ENCODE assay signal across 9 cellular contexts in genomic region chr3:72665701-72666443, GRCh38.
DNase-seq lines count a peak whose midpoint lies in the region; ATAC-seq and TF ChIP-seq lines count a peak whose summit lies in the region.
"Had no signal": no experiment of that assay in that cellular context is flagged by ENCODE, and none has a peak within 500 bp of the region (broad histone marks: within the 10 kb centered on the region; RNA-seq: fewer than 3 reads in every experiment).

No MANE protein-coding gene starts in this region.

- intact Hi-C loops in dorsolateral prefrontal cortex (cut with DNase I) = loop anchor here in 1 of 2 donors (5.0 to 10.0 kb wide), 3 partner anchors 101 to 791 kb away; no protein-coding TSS in a partner anchor

- no peaks in the 10 kb centered on the region for H3K36me3 ChIP-seq in CD8-positive, alpha-beta memory T cell (ENCODE audit: insufficient read depth, low read length)
- H3K36me3 ChIP-seq in suprapubic skin = no peaks in the 10 kb centered on the region

- peaks cover 3 to 4% of the 10 kb centered on the region in 2 donors for H3K27me3 Mint-ChIP-seq in CD8-positive, alpha-beta memory T cell
- peaks cover 4% of the 10 kb centered on the region for H3K27me3 Mint-ChIP-seq in neural crest cell (ENCODE audit: low read depth)

- H3K4me3 Mint-ChIP-seq in CD8-positive, alpha-beta memory T cell = no peak overlapping the region
- no peak overlapping the region for H3K4me3 Mint-ChIP-seq in neural crest cell

- H3K4me1 Mint-ChIP-seq in CD8-positive, alpha-beta memory T cell = no peaks in the 10 kb centered on the region
- peaks cover 16% of the 10 kb centered on the region for H3K4me1 Mint-ChIP-seq in neural crest cell

- peak; percentile 17 to 67 (median 52) for TF ChIP-seq CTCF in dorsolateral prefrontal cortex (IDR thresholded peaks at IDR 0.05 in 54 of 56, conservative IDR thresholded peaks at IDR 0.05 in 2 of 56; ENCODE audit: low read depth in 1 of 56, partially characterized antibody in 56 of 56)
- TF ChIP-seq CTCF in neural crest cell (conservative IDR thresholded peaks at IDR 0.05) = peak; percentile 63
- peak in 1 of 2 donors; percentile 36 for TF ChIP-seq CTCF in suprapubic skin (IDR thresholded peaks at IDR 0.05)

- TF ChIP-seq EP300 in suprapubic skin (IDR thresholded peaks at IDR 0.05) = no peak

- WGBS in suprapubic skin = 67% methylated on average over 13 of the region's 13 CpGs

- no peak for ATAC-seq in HG03565 (IDR thresholded peaks at IDR 0.05; ENCODE audit: unreplicated experiment)

- POLR2A ChIA-PET in CD8-positive, alpha-beta memory T cell (lab: Charles Lee) = interaction anchor here (0.5 kb wide), 1 partner anchor 58 kb away, joined by 10 read pairs; no protein-coding TSS in a partner anchor

- H3K27ac ChIP-seq in CD8-positive, alpha-beta memory T cell (ENCODE audit: low read depth, low read length) = no peak overlapping the region
- H3K27ac ChIP-seq in dorsolateral prefrontal cortex (peak overlapping the region in 15 of 59 donors; percentile 2 to 99 (median 97)), suprapubic skin (no peak overlapping the region)
- H3K27ac ChIP-seq: HL-60 had no signal

- H3K27ac Mint-ChIP-seq in CD8-positive, alpha-beta memory T cell = no peak overlapping the region
- no peak overlapping the region for H3K27ac Mint-ChIP-seq in neural crest cell (ENCODE audit: unreplicated experiment)

- no peaks in the 10 kb centered on the region for H3K9me3 ChIP-seq in CD8-positive, alpha-beta memory T cell (ENCODE audit: low read length)
- H3K9me3 ChIP-seq in suprapubic skin = no peaks in the 10 kb centered on the region

- peak; percentile 21 to 55 (median 24) for DNase-seq in CD8-positive, alpha-beta memory T cell
- DNase-seq in Jurkat, Clone E6-1 (ENCODE audit: low read depth, low spot score) = peak; percentile 19
- DNase-seq in activated CD4-positive, alpha-beta T cell treated with anti-CD3 and anti-CD28 coated beads for 48 hours = peak; percentile 74
- DNase-seq in dorsolateral prefrontal cortex (no peak), neural crest cell (ENCODE audit: low read depth, low spot score) (peak; percentile 43), suprapubic skin (ENCODE audit: low spot score in 2 of 2) (no peak), medulla oblongata (ENCODE audit: extremely low spot score) (no peak)

- no peaks in the 10 kb centered on the region for H3K9me3 Mint-ChIP-seq in CD8-positive, alpha-beta memory T cell
- H3K9me3 Mint-ChIP-seq in neural crest cell = no peaks in the 10 kb centered on the region

- CTCF ChIA-PET in CD8-positive, alpha-beta memory T cell (lab: Charles Lee) = interaction anchor here (0.6 to 3.7 kb wide), 19 partner anchors 9 to 790 kb away, joined by 3 to 52 read pairs (median 4); no protein-coding TSS in a partner anchor

- H3K4me3 ChIP-seq in CD8-positive, alpha-beta memory T cell (ENCODE audit: low read length) = no peak overlapping the region
- H3K4me3 ChIP-seq in Jurkat, Clone E6-1 (ENCODE audit: low read length) = no peak overlapping the region
- no peak overlapping the region for H3K4me3 ChIP-seq in dorsolateral prefrontal cortex
- H3K4me3 ChIP-seq in suprapubic skin = no peak overlapping the region

- peaks cover 0 to 2% (median 0%) of the 10 kb centered on the region in 3 donors for H3K36me3 Mint-ChIP-seq in CD8-positive, alpha-beta memory T cell
- no peaks in the 10 kb centered on the region for H3K36me3 Mint-ChIP-seq in neural crest cell (ENCODE audit: low read depth)

- H3K4me1 ChIP-seq in CD8-positive, alpha-beta memory T cell (ENCODE audit: insufficient read depth, low read length) = no peaks in the 10 kb centered on the region
- H3K4me1 ChIP-seq in suprapubic skin = peaks cover 31% of the 10 kb centered on the region

- H3K27me3 ChIP-seq in CD8-positive, alpha-beta memory T cell (ENCODE audit: insufficient read depth, low read length, poor library complexity, severe bottlenecking) = no peaks in the 10 kb centered on the region
- peaks cover 0 to 9% (median 0%) of the 10 kb centered on the region in 45 donors for H3K27me3 ChIP-seq in dorsolateral prefrontal cortex
- H3K27me3 ChIP-seq in suprapubic skin = no peaks in the 10 kb centered on the region

- no peak for TF ChIP-seq POLR2A in suprapubic skin (IDR thresholded peaks at IDR 0.05)

Comparison
In these comparisons a context has a peak if more than half of its experiments do, and no peak if none do; other contexts are left out.
1. DNase-seq: peak in CD8-positive, alpha-beta memory T cell (5 of 5), Jurkat, Clone E6-1 (single experiment), activated CD4-positive, alpha-beta T cell treated with anti-CD3 and anti-CD28 coated beads for 48 hours (single experiment) and neural crest cell (single experiment); none in dorsolateral prefrontal cortex (0 of 10), suprapubic skin (0 of 2) and medulla oblongata (single experiment).